In the genomic region with DNA sequence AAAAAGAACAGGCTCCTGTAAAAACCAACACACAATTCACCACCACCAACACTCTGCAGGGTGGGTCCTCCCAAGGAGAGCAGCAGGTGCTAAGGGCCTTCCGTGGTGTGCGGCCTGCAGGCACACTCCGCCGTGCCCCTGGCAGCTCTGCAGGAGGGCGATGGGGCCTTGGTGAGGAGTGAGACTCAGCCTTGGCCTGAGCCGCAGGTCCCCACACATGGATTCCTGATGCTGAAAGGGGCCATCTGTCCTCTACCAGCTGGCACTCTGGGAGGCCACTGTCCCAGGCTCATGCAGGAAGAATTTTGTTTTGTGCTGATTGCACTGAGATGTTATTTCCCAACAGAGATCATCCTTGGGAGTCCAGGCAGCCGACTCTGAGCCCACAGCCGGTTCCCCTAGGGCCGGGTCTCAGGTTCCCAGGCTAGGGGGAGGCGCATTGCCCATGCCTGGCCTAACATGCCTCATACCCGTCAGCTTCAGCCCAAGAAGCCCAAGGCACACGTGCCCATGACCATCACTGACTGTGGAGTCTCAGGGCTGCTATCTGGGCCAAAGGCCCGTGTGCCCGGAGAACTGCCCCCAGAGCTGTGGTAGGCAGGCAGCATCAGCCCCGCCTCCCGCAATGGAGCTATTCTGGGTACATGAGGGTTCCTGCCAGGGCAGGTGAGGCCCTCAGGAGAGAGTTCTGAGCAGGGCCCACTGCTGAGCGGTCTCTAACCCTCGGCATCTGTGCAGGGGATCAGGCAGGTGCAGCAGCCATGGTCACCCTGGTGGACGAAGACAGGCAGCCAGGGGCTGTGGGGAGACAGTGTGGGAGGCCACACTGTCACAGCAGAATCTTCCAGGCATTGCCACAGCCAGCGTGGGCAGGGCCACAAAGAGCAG, we compare ENCODE assay signal across 18 cellular contexts.
DNase-seq lines count a peak whose midpoint lies in the region; ATAC-seq and TF ChIP-seq lines count a peak whose summit lies in the region.
"Had no signal": no experiment of that assay in that cellular context is flagged by ENCODE, and none has a peak within 500 bp of the region (broad histone marks: within the 10 kb centered on the region; RNA-seq: fewer than 3 reads in every experiment).

No MANE protein-coding gene starts in this region.

- peaks cover 3% of the 10 kb centered on the region for H3K36me3 Mint-ChIP-seq in chondrocyte (ENCODE audit: low read depth)
- H3K36me3 Mint-ChIP-seq: CD8-positive, alpha-beta T cell had no signal

- H3K27ac Mint-ChIP-seq in chondrocyte (ENCODE audit: unreplicated experiment), result no peak overlapping the region
- H3K27ac Mint-ChIP-seq: CD8-positive, alpha-beta T cell had no signal

- TF ChIP-seq CTCF in AG10803 (conservative IDR thresholded peaks at IDR 0.05; ENCODE audit: low read length) (no peak), HEK293 (tag by site-specific recombination; IDR thresholded peaks at IDR 0.05) (no peak), chondrocyte (IDR thresholded peaks at IDR 0.05) (no peak)

- H3K4me1 ChIP-seq in HEK293 (ENCODE audit: control insufficient read depth, insufficient read depth, low read length), result no peaks in the 10 kb centered on the region
- H3K4me1 ChIP-seq in HAP-1, result no peaks in the 10 kb centered on the region

- no peaks in the 10 kb centered on the region for H3K9me3 ChIP-seq in HEK293 (ENCODE audit: control insufficient read depth, insufficient read depth, low read depth, low read length)
- no peaks in the 10 kb centered on the region for H3K9me3 ChIP-seq in HAP-1

- DNase-seq in AG10803 (ENCODE audit: low read depth) (peak; percentile 40), chondrocyte (ENCODE audit: low spot score) (peak; percentile 89), myocyte (ENCODE audit: low read depth) (peak; percentile 88), HAP-1 (ENCODE audit: low spot score in 2 of 2) (no peak)
- DNase-seq in stimulated activated CD4-positive, alpha-beta T cell treated with anti-CD3 and anti-CD28 coated beads, Interleukin-15, amount 100 ng/mL, for 24 hours, result no peak
- DNase-seq: CD8-positive, alpha-beta T cell; DND-41; GOT3; MV-4-11; NCI-H187 treated with DMSO at 0.1 percent for 48 hours; NCI-H345 had no signal

- no peaks in the 10 kb centered on the region for H3K9me3 Mint-ChIP-seq in chondrocyte (ENCODE audit: low read depth)

- CTCF ChIA-PET in HEK293 (lab: Yijun Ruan, JAX), result no interaction called here

- H3K27ac ChIP-seq in HEK293 (ENCODE audit: extremely low read depth, low read depth, low read length), result no peak overlapping the region
- H3K27ac ChIP-seq: A549; BLaER1 treated with 17β-estradiol and CSF1 and Interleukin-3, amounts not matched to agents 10 nM and 100 nM; KMS-11 had no signal

- in situ Hi-C loops in HAP-1 (cut with MboI; ENCODE audit: low sequenced_read_pairs), result loop anchor here (10.0 kb wide), 1 partner anchor 150 kb away; no protein-coding TSS in a partner anchor

- H3K4me3 ChIP-seq in AG10803 (ENCODE audit: low read length) (no peak overlapping the region), HEK293 (ENCODE audit: low read depth, low read length) (no peak overlapping the region), HAP-1 (no peak overlapping the region)
- H3K4me3 ChIP-seq: A549; BLaER1 treated with 17β-estradiol and CSF1 and Interleukin-3, amounts not matched to agents 10 nM and 100 nM had no signal

- no peaks in the 10 kb centered on the region for H3K27me3 Mint-ChIP-seq in chondrocyte (ENCODE audit: low read depth)

- H3K27me3 ChIP-seq in HAP-1 (ENCODE audit: low read depth), result no peaks in the 10 kb centered on the region; the same call in 1 of the 2 replicates
- H3K27me3 ChIP-seq: BLaER1 treated with 17β-estradiol and CSF1 and Interleukin-3, amounts not matched to agents 10 nM and 100 nM had no signal

- no peaks in the 10 kb centered on the region for H3K36me3 ChIP-seq in HEK293 (ENCODE audit: control insufficient read depth in 2 of 2, insufficient read depth in 1 of 2, low read length in 2 of 2)
- no peaks in the 10 kb centered on the region for H3K36me3 ChIP-seq in HAP-1 (replicated peaks)

- H3K4me1 Mint-ChIP-seq in chondrocyte (ENCODE audit: low read depth), result no peaks in the 10 kb centered on the region

- POLR2A ChIA-PET in HEK293 (lab: Yijun Ruan, JAX), result no interaction called here

- ATAC-seq in GM19455 (IDR thresholded peaks at IDR 0.05; ENCODE audit: unreplicated experiment) (no peak), HG02571 (IDR thresholded peaks at IDR 0.05; ENCODE audit: unreplicated experiment) (no peak)
- ATAC-seq: A549; CD8-positive, alpha-beta T cell; Panc1 had no signal

- no peak overlapping the region for H3K4me3 Mint-ChIP-seq in chondrocyte (ENCODE audit: unreplicated experiment)
- H3K4me3 Mint-ChIP-seq: CD8-positive, alpha-beta T cell had no signal

TF ChIP-seq in HEK293, 187 proteins besides CTCF, POLR2A, EP300 and RAD21:
- TF ChIP-seq ZIC2 (tag by site-specific recombination; IDR thresholded peaks at IDR 0.05) (peak; percentile 70), GLIS1 (tag by site-specific recombination; IDR thresholded peaks at IDR 0.05) (peak; percentile 30), ZNF792 (tag by site-specific recombination; IDR thresholded peaks at IDR 0.05) (no peak)

Comparison
In these comparisons a context has a peak if more than half of its experiments do, and no peak if none do; other contexts are left out.
1. DNase-seq: peak in AG10803 (single experiment), chondrocyte (single experiment) and myocyte (single experiment); none in stimulated activated CD4-positive, alpha-beta T cell treated with anti-CD3 and anti-CD28 coated beads, Interleukin-15, amount 100 ng/mL, for 24 hours (single experiment) and HAP-1 (0 of 2).